14 cellular contexts compared by ENCODE assay signal in genomic region chr19:46878613-46879375, GRCh38. TPM values are rescaled to one million over a fixed set of nuclear protein-coding genes. Genes with fewer than 3 reads are reported as not detected.
DNase-seq lines count a peak whose midpoint lies in the region; ATAC-seq and TF ChIP-seq lines count a peak whose summit lies in the region.
"Had no signal": no experiment of that assay in that cellular context is flagged by ENCODE, and none has a peak within 500 bp of the region (broad histone marks: within the 10 kb centered on the region; RNA-seq: fewer than 3 reads in every experiment).

No MANE protein-coding gene starts in this region.

- no peak overlapping the region for H3K4me3 ChIP-seq in fibroblast of the aortic adventitia (ENCODE audit: low read depth, low read length)
- no peak overlapping the region for H3K4me3 ChIP-seq in smooth muscle cell
- H3K4me3 ChIP-seq in esophagus squamous epithelium, result no peak overlapping the region
- no peak overlapping the region for H3K4me3 ChIP-seq in prostate gland

- peaks cover 82% of the 10 kb centered on the region for H4K20me1 ChIP-seq in smooth muscle cell (ENCODE audit: low read depth)

- H3K27ac ChIP-seq in smooth muscle cell (ENCODE audit: low read depth) (peak overlapping the region; percentile 82), esophagus squamous epithelium (no peak overlapping the region), prostate gland (no peak overlapping the region)
- H3K27ac ChIP-seq: KMS-11 had no signal

- H3K4me2 ChIP-seq in smooth muscle cell, result peak overlapping the region; percentile 25
- H3K4me2 ChIP-seq: KMS-11 had no signal

- 27% methylated on average over 9 of the region's 9 CpGs for WGBS in smooth muscle cell (ENCODE audit: low lambda C conversion rate)
- WGBS in esophagus squamous epithelium, 2 donors, result 78 to 81% methylated on average over 5 of the region's 9 CpGs
- 86% methylated on average over 9 of the region's 9 CpGs for WGBS in prostate gland

- peaks cover 14% of the 10 kb centered on the region for H3K4me1 ChIP-seq in smooth muscle cell (ENCODE audit: low read depth)
- H3K4me1 ChIP-seq in esophagus squamous epithelium, result peaks cover 0 to 44% (median 0%) of the 10 kb centered on the region in 3 donors
- no peaks in the 10 kb centered on the region for H3K4me1 ChIP-seq in prostate gland (replicated peaks)

- H3K9me3 Mint-ChIP-seq in activated naive CD4-positive, alpha-beta T cell treated with anti-CD3 and anti-CD28 coated beads, Interleukin-2, amount 50 U/mL, for 72 hours, result no peaks in the 10 kb centered on the region
- H3K9me3 Mint-ChIP-seq: effector memory CD8-positive, alpha-beta T cell; T-helper 1 cell treated with Interleukin-12 subunit alpha and Interleukin-12 subunit beta and Interleukin-4 antibody, amounts not matched to agents 30 μg/mL and 1 μg/mL, for 36 hours had no signal

- TF ChIP-seq CTCF in fibroblast of the aortic adventitia (IDR thresholded peaks at IDR 0.05; ENCODE audit: insufficient read depth, low read length) (no peak), smooth muscle cell (IDR thresholded peaks at IDR 0.05; ENCODE audit: borderline replicate concordance, insufficient read depth, poor library complexity, severe bottlenecking) (no peak), esophagus squamous epithelium (IDR thresholded peaks at IDR 0.05) (no peak), prostate gland (IDR thresholded peaks at IDR 0.05) (no peak)

- H3K36me3 Mint-ChIP-seq in activated naive CD4-positive, alpha-beta T cell treated with anti-CD3 and anti-CD28 coated beads, Interleukin-2, amount 50 U/mL, for 72 hours, result no peaks in the 10 kb centered on the region

- H3K9me3 ChIP-seq in smooth muscle cell (replicated peaks; ENCODE audit: low read depth) (no peaks in the 10 kb centered on the region), esophagus squamous epithelium (no peaks in the 10 kb centered on the region), prostate gland (no peaks in the 10 kb centered on the region)

- no peaks in the 10 kb centered on the region for H3K36me3 ChIP-seq in smooth muscle cell (ENCODE audit: low read depth)
- H3K36me3 ChIP-seq in esophagus squamous epithelium, result no peaks in the 10 kb centered on the region
- no peaks in the 10 kb centered on the region for H3K36me3 ChIP-seq in prostate gland

- H3K27me3 ChIP-seq in smooth muscle cell (ENCODE audit: low read depth) (no peaks in the 10 kb centered on the region), esophagus squamous epithelium (no peaks in the 10 kb centered on the region), prostate gland (replicated peaks; ENCODE audit: insufficient read depth) (no peaks in the 10 kb centered on the region)

- DNase-seq in activated naive CD4-positive, alpha-beta T cell treated with anti-CD3 and anti-CD28 coated beads, Interleukin-2, amount 50 U/mL, for 72 hours (ENCODE audit: low spot score in 2 of 2), result no peak
- no peak for DNase-seq in activated naive CD4-positive, alpha-beta T cell (lab: John Stamatoyannopoulos, UW)
- DNase-seq in RPMI7951 (ENCODE audit: low read depth) (peak; percentile 92), fibroblast of the aortic adventitia (ENCODE audit: low read depth) (peak; percentile 86), smooth muscle cell (lab: John Stamatoyannopoulos, UW; ENCODE audit: unreplicated experiment) (no peak), esophagus squamous epithelium (lab: John Stamatoyannopoulos, UW) (no peak), anterior cingulate cortex (lab: John Stamatoyannopoulos, UW) (no peak), prostate gland (ENCODE audit: low spot score) (no peak)
- DNase-seq: effector memory CD8-positive, alpha-beta T cell; kidney; NCI-H526 treated with DMSO at 0.1 percent for 48 hours had no signal

- peaks cover 76% of the 10 kb centered on the region for H3K79me2 ChIP-seq in smooth muscle cell (ENCODE audit: low read depth)

- ATAC-seq in activated naive CD4-positive, alpha-beta T cell treated with anti-CD3 and anti-CD28 coated beads, Interleukin-2, amount 50 U/mL, for 72 hours, result peak; percentile 66 to 67
- ATAC-seq: effector memory CD8-positive, alpha-beta T cell had no signal

- peaks cover 24% of the 10 kb centered on the region for H3F3A ChIP-seq in smooth muscle cell (ENCODE audit: low read depth)

- TF ChIP-seq POLR2A in esophagus squamous epithelium (IDR thresholded peaks at IDR 0.05) (no peak), prostate gland (IDR thresholded peaks at IDR 0.05) (no peak)

- intact Hi-C loops in esophagus squamous epithelium (cut with DNase I), result no loop called here
- intact Hi-C loops in prostate gland (cut with DNase I), result no loop called here

- no peak overlapping the region for H3K27ac Mint-ChIP-seq in activated naive CD4-positive, alpha-beta T cell treated with anti-CD3 and anti-CD28 coated beads, Interleukin-2, amount 50 U/mL, for 72 hours
- H3K27ac Mint-ChIP-seq: B cell; T-helper 1 cell treated with Interleukin-12 subunit alpha and Interleukin-12 subunit beta and Interleukin-4 antibody, amounts not matched to agents 30 μg/mL and 1 μg/mL, for 36 hours had no signal

- no peak overlapping the region for H3K9ac ChIP-seq in smooth muscle cell (ENCODE audit: low read depth)
- H3K9ac ChIP-seq: KMS-11 had no signal

- no peak overlapping the region for H2AFZ ChIP-seq in smooth muscle cell (ENCODE audit: low read depth)

RNA-seq across cellular contexts. Expression of gene ARHGAP35, which starts 18.0 kb away (rescaled TPM):
- 10 to 100 TPM; 20.7 to 24.3 TPM for total RNA-seq in activated naive CD4-positive, alpha-beta T cell treated with anti-CD3 and anti-CD28 coated beads, Interleukin-2, amount 50 U/mL, for 72 hours
- 24.0 and 25.2 TPM in 2 replicates for total RNA-seq in RPMI7951 (2014; rRNA removed; shearing (Covaris generic))
- total RNA-seq in fibroblast of the aortic adventitia (ENCODE audit: low replicate concordance) (48.7 and 61.3 TPM in 2 replicates), smooth muscle cell (19.8 and 20.0 TPM in 2 replicates), esophagus squamous epithelium (10 to 100 TPM; 28.6 to 41.6 (median 32.1) TPM), prostate gland (10 to 100 TPM; 56.3 to 75.0 TPM)
- polyA plus RNA-seq in smooth muscle cell, result 6.9 TPM in 2 replicates

RNA-seq across cellular contexts. Expression of gene AP2S1, which starts 28.1 kb away (rescaled TPM):
- 100 to 1,000 TPM; 114 to 116 TPM for total RNA-seq in activated naive CD4-positive, alpha-beta T cell treated with anti-CD3 and anti-CD28 coated beads, Interleukin-2, amount 50 U/mL, for 72 hours
- 447 and 606 TPM in 2 replicates for total RNA-seq in RPMI7951 (2014; rRNA removed; shearing (Covaris generic))
- total RNA-seq in fibroblast of the aortic adventitia (ENCODE audit: low replicate concordance), result 113 and 159 TPM in 2 replicates
- total RNA-seq in smooth muscle cell, result 142 and 204 TPM in 2 replicates
- 471 and 488 TPM in 2 replicates for polyA plus RNA-seq in smooth muscle cell
- 100 to 1,000 TPM in 3 of 4 donors, 10 to 100 TPM in 1; 83.0 to 230 (median 133) TPM for total RNA-seq in esophagus squamous epithelium
- 100 to 1,000 TPM; 118 to 141 TPM for total RNA-seq in prostate gland

Comparison
In these comparisons a context has a peak if more than half of its experiments do, and no peak if none do; other contexts are left out.
1. DNase-seq: peak in RPMI7951 (single experiment) and fibroblast of the aortic adventitia (single experiment); none in activated naive CD4-positive, alpha-beta T cell treated with anti-CD3 and anti-CD28 coated beads, Interleukin-2, amount 50 U/mL, for 72 hours (0 of 2), activated naive CD4-positive, alpha-beta T cell (0 of 4), smooth muscle cell (single experiment), esophagus squamous epithelium (single experiment), anterior cingulate cortex (0 of 58) and prostate gland (single experiment).